In genomic region chr2:23312996-23313606, GRCh38 we compare ENCODE assay signal across 8 cellular contexts.
DNase-seq lines count a peak whose midpoint lies in the region; ATAC-seq and TF ChIP-seq lines count a peak whose summit lies in the region.

No MANE protein-coding gene starts in this region.

- H3K27me3 ChIP-seq in A673 (replicated peaks; ENCODE audit: insufficient read depth, low read depth, low read length, poor library complexity) (peaks cover 23% of the 10 kb centered on the region), SU-DHL-6 (ENCODE audit: low read length) (no peaks in the 10 kb centered on the region)

- H3K9me2 ChIP-seq in SU-DHL-6 (replicated peaks; ENCODE audit: insufficient read depth, low read length): no peaks in the 10 kb centered on the region

- H3K4me2 ChIP-seq in SU-DHL-6 (ENCODE audit: low read depth, low read length, poor library complexity, severe bottlenecking): no peak overlapping the region

- peak; percentile 93 for TF ChIP-seq CTCF in A673 (conservative IDR thresholded peaks at IDR 0.05; ENCODE audit: low read depth, low read length)
- TF ChIP-seq CTCF in GM13976 (IDR thresholded peaks at IDR 0.05; ENCODE audit: borderline replicate concordance, control extremely low read depth, extremely low read depth, insufficient read depth, missing control alignments): peak; percentile 58
- TF ChIP-seq CTCF in SU-DHL-6 (IDR thresholded peaks at IDR 0.05; ENCODE audit: insufficient read depth, low read length, poor library complexity, severe bottlenecking): peak; percentile 71

- no TSS peak for BruUV-seq in A673 (replicated peaks; lab: Mats Ljungman, UMichigan)

- H3K79me2 ChIP-seq in SU-DHL-6 (ENCODE audit: insufficient read depth, low read length): no peaks in the 10 kb centered on the region

- H4K20me1 ChIP-seq in SU-DHL-6 (ENCODE audit: low read depth, low read length): no peaks in the 10 kb centered on the region

- H3K4me3 ChIP-seq in A673 (ENCODE audit: low read depth, low read length, poor library complexity, severe bottlenecking) (no peak overlapping the region), SU-DHL-6 (ENCODE audit: insufficient read depth, low read length, poor library complexity, severe bottlenecking) (no peak overlapping the region)

- H3K36me3 ChIP-seq in A673 (ENCODE audit: insufficient read depth, low read length, poor library complexity, severe bottlenecking) (no peaks in the 10 kb centered on the region), SU-DHL-6 (ENCODE audit: low read length) (no peaks in the 10 kb centered on the region)

- ATAC-seq in HG02981 (IDR thresholded peaks at IDR 0.05; ENCODE audit: unreplicated experiment): peak; percentile 84

- intact Hi-C loops in A673 (cut with micrococcal nuclease; ENCODE audit: unreplicated experiment): no loop called here

- no peaks in the 10 kb centered on the region for H3K4me1 ChIP-seq in A673 (ENCODE audit: insufficient read depth, low read length, poor library complexity, severe bottlenecking)

- H3F3A ChIP-seq in SU-DHL-6 (ENCODE audit: insufficient read depth): no peaks in the 10 kb centered on the region

- CTCF ChIA-PET in A673 (lab: Charles Lee): interaction anchor here (0.6 kb wide), 1 partner anchor 12 kb away, joined by 11 read pairs; no protein-coding TSS in a partner anchor

- in situ Hi-C loops in GM13976 (cut with MboI; ENCODE audit: low sequenced_read_pairs, unreplicated experiment): no loop called here

- H2AFZ ChIP-seq in SU-DHL-6 (ENCODE audit: low read depth, low read length, severe bottlenecking): no peak overlapping the region

- DNase-seq in A673 (ENCODE audit: low spot score): peak; percentile 55
- peak; percentile 68 for DNase-seq in GM13976 (ENCODE audit: low spot score)
- peak; percentile 12 for DNase-seq in iPS DF 19.7 (ENCODE audit: low read depth, low spot score)
- DNase-seq in activated CD4-positive, CD25-positive, alpha-beta regulatory T cell (lab: John Stamatoyannopoulos, UW): no peak
- DNase-seq in NCI-H2029 (lab: John Stamatoyannopoulos, UW): no peak
- DNase-seq in epidermal melanocyte (ENCODE audit: insufficient read length, low spot score): no peak

- H3K27ac ChIP-seq in A673 (ENCODE audit: low read depth, low read length, poor library complexity, severe bottlenecking) (no peak overlapping the region), SU-DHL-6 (ENCODE audit: low read depth, low read length) (no peak overlapping the region)

- POLR2A ChIA-PET in A673 (lab: Charles Lee; ENCODE audit: low non-redundant PET): no interaction called here

- no peaks in the 10 kb centered on the region for H3K9me3 ChIP-seq in A673 (ENCODE audit: low read depth, low read length, poor library complexity, severe bottlenecking)
- H3K9me3 ChIP-seq in SU-DHL-6 (ENCODE audit: insufficient read depth, low read length): no peaks in the 10 kb centered on the region

- H3K9ac ChIP-seq in SU-DHL-6 (ENCODE audit: low read length): no peak overlapping the region

Comparison
In these comparisons a context has a peak if more than half of its experiments do, and no peak if none do; other contexts are left out.
1. DNase-seq: peak in A673 (single experiment), GM13976 (single experiment) and iPS DF 19.7 (single experiment); none in activated CD4-positive, CD25-positive, alpha-beta regulatory T cell (0 of 4), NCI-H2029 (single experiment) and epidermal melanocyte (single experiment).
2. Peak in every context shown above with its lines, with median percentiles within 50 percentile points of each other: CTCF ChIP-seq.